Comparison of ENCODE assay signal across 28 cellular contexts in the genomic region with DNA sequence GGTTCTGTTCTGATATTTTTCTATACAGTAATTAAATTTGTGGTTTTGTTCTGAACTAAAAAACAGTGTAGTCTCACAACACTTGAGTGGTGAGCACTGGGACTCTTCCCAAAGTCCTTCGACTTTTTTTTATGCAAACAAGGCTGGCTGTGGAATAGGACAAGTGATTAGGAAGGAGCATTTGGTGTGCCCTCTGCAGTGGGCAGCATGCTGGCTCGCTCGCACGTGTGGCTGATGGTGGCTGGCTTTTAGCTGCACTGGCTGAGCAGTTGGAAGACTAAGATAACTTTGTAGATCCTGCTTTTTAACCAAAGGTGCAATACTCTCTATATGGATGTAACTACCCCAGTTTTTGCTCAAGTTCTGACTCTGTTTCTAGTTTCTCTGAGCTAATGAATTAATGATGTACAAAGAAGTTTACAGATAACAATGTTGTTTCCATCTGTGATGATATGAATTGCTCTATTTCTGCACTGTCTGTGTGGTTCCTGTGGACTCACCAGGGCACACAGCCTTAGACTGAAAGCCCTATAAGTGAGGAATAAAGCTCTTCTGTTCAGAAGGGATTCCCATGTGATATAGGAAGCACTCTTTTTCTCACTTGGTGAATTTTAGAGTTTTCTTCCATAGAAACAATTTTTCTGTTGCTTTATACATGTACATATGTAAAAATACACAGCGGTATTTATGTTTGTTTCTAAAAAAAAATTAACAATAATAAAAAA.
A peak's percentile ranks its signal among the peaks of the same experiment; 100 is the strongest.
DNase-seq lines count a peak whose midpoint lies in the region; ATAC-seq, FAIRE-seq and TF ChIP-seq lines count a peak whose summit lies in the region.
"Had no signal": no experiment of that assay in that cellular context is flagged by ENCODE, and none has a peak within 500 bp of the region (broad histone marks: within the 10 kb centered on the region; RNA-seq: fewer than 3 reads in every experiment).

No MANE protein-coding gene starts in this region.

- H3K9ac ChIP-seq in neural progenitor cell, result no peak overlapping the region

- no peak for DNase-seq in GM23338 (ENCODE audit: low spot score)
- DNase-seq in hepatocyte (ENCODE audit: low spot score), result no peak
- peak; percentile 48 for DNase-seq in neural progenitor cell (ENCODE audit: low spot score)
- DNase-seq in GDM1 (lab: John Stamatoyannopoulos, UW), result no peak
- no peak for DNase-seq in CD8-positive, alpha-beta memory T cell
- DNase-seq in frontal cortex (ENCODE audit: low spot score in 2 of 2), result no peak
- DNase-seq: activated CD4-positive, CD25-positive, alpha-beta regulatory T cell treated with anti-CD3 and anti-CD28 coated beads, Interleukin-2, amount 50 U/mL, for 72 hours; activated CD8-positive, alpha-beta T cell treated with anti-CD3 and anti-CD28 coated beads, Interleukin-2, amount 10 ng/mL, durations not matched to agents 7 days and 5 days; activated effector memory CD4-positive, alpha-beta T cell treated with Interleukin-2 at 50 U/mL for 16 hours; activated naive CD8-positive, alpha-beta T cell treated with anti-CD3 and anti-CD28 coated beads for 36 hours; activated T-cell treated with anti-CD3 and anti-CD28 coated beads for 4 hours; erythroblast; islet precursor cell; NCI-H1436; NCI-H510A treated with DMSO at 0.1 percent for 48 hours; NK-92 treated with Interleukin-12 subunit alpha and Interleukin-12 subunit beta, amount 100 ng/mL, for 24 hours; ovary; spleen; stimulated activated CD4-positive, alpha-beta T cell treated with anti-CD3 and anti-CD28 coated beads, Interleukin-2, amount 100 ng/mL, for 48 hours; T-helper 1 cell had no signal

- ATAC-seq in GM23338 (no peak), GM19395 (IDR thresholded peaks at IDR 0.05; ENCODE audit: unreplicated experiment) (no peak)
- ATAC-seq: activated CD8-positive, alpha-beta T cell treated with anti-CD3 and anti-CD28 coated beads, Interleukin-2, amount 10 ng/mL, durations not matched to agents 7 days and 5 days; Panc1; stimulated activated memory B cell treated with anti-CD40 and anti-IgM and Interleukin-4, amounts not matched to agents 10 μg/mL and 1 μg/mL and 100 μg/mL, for 72 hours had no signal

- H3K27ac ChIP-seq in GM23338 (ENCODE audit: low read depth) (peak overlapping the region; percentile 96), VCaP (peak overlapping the region; percentile 83), hepatocyte (peak overlapping the region; percentile 48), neural progenitor cell (peak overlapping the region; percentile 97)
- no peak overlapping the region for H3K27ac ChIP-seq in CD8-positive, alpha-beta memory T cell (ENCODE audit: low read depth, low read length)
- H3K27ac ChIP-seq: C4-2B, ovary, spleen, suprapubic skin had no signal

- WGBS in hepatocyte (ENCODE audit: low lambda C conversion rate, missing lambda C conversion rate), result 77% methylated on average over 5 of the region's 5 CpGs

- H3K36me3 ChIP-seq in GM23338 (ENCODE audit: insufficient read depth), result no peaks in the 10 kb centered on the region
- H3K36me3 ChIP-seq in hepatocyte (replicated peaks; ENCODE audit: insufficient read depth, low read depth), result no peaks in the 10 kb centered on the region
- H3K36me3 ChIP-seq in neural progenitor cell, result no peaks in the 10 kb centered on the region
- no peaks in the 10 kb centered on the region for H3K36me3 ChIP-seq in CD8-positive, alpha-beta memory T cell (ENCODE audit: insufficient read depth, low read length)
- H3K36me3 ChIP-seq: ovary, spleen, suprapubic skin had no signal

- CTCF ChIA-PET in CD8-positive, alpha-beta memory T cell (lab: Charles Lee), result interaction anchor here (0.7 kb wide), 1 partner anchor 10 kb away, joined by 3 read pairs; no protein-coding TSS in a partner anchor

- POLR2A ChIA-PET in CD8-positive, alpha-beta memory T cell (lab: Charles Lee), result interaction anchor here (0.5 to 0.7 kb wide), 2 partner anchors 14 to 1099 kb away, joined by 3 read pairs; no protein-coding TSS in a partner anchor

- H4K20me1 ChIP-seq in GM23338 (replicated peaks; ENCODE audit: insufficient read depth) (no peaks in the 10 kb centered on the region), hepatocyte (ENCODE audit: insufficient read depth, poor library complexity, severe bottlenecking) (no peaks in the 10 kb centered on the region), neural progenitor cell (ENCODE audit: low read depth) (peaks cover 12% of the 10 kb centered on the region)

- H3K4me3 ChIP-seq in GM23338 (0 out of 2 replicates have a peak overlapping the region, but pooled peaks have one; percentile 6), hepatocyte (no peak overlapping the region), neural progenitor cell (peak overlapping the region; percentile 34)
- H3K4me3 ChIP-seq in CD8-positive, alpha-beta memory T cell (ENCODE audit: low read length), result no peak overlapping the region
- H3K4me3 ChIP-seq: lung, ovary, spleen, suprapubic skin had no signal

- H3K4me3 Mint-ChIP-seq in GM23338 (peak overlapping the region; percentile 41), neural progenitor cell (peak overlapping the region; percentile 71)
- no peak overlapping the region for H3K4me3 Mint-ChIP-seq in CD8-positive, alpha-beta memory T cell
- H3K4me3 Mint-ChIP-seq: activated CD8-positive, alpha-beta T cell treated with anti-CD3 and anti-CD28 coated beads, Interleukin-2, amount 10 ng/mL, durations not matched to agents 7 days and 5 days; activated naive CD8-positive, alpha-beta T cell treated with anti-CD3 and anti-CD28 coated beads for 36 hours; central memory CD8-positive, alpha-beta T cell; stimulated activated memory B cell treated with anti-CD40 and anti-IgM and Interleukin-4, amounts not matched to agents 10 μg/mL and 1 μg/mL and 100 μg/mL, for 72 hours had no signal

- FAIRE-seq in frontal cortex (lab: Jason Lieb, UNC), result no peak

- no peaks in the 10 kb centered on the region for H3K27me3 ChIP-seq in GM23338 (ENCODE audit: insufficient read depth)
- H3K27me3 ChIP-seq in hepatocyte, result no peaks in the 10 kb centered on the region
- H3K27me3 ChIP-seq in neural progenitor cell, result no peaks in the 10 kb centered on the region
- peaks cover 4% of the 10 kb centered on the region for H3K27me3 ChIP-seq in CD8-positive, alpha-beta memory T cell (ENCODE audit: insufficient read depth, low read length, poor library complexity, severe bottlenecking)
- H3K27me3 ChIP-seq: ovary, suprapubic skin had no signal

- H3K9me3 ChIP-seq in hepatocyte (ENCODE audit: low read depth) (no peaks in the 10 kb centered on the region), neural progenitor cell (ENCODE audit: low read depth) (no peaks in the 10 kb centered on the region)
- no peaks in the 10 kb centered on the region for H3K9me3 ChIP-seq in CD8-positive, alpha-beta memory T cell (ENCODE audit: low read length)
- H3K9me3 ChIP-seq: ovary, spleen, suprapubic skin had no signal

- H3K9me2 ChIP-seq in GM23338 (ENCODE audit: insufficient read depth), result no peaks in the 10 kb centered on the region
- H3K9me2 ChIP-seq in hepatocyte (replicated peaks; ENCODE audit: insufficient read depth), result no peaks in the 10 kb centered on the region

- H3K79me2 ChIP-seq in GM23338 (replicated peaks; ENCODE audit: insufficient read depth) (0 out of 2 replicates have a peak, but pooled peaks cover 11% of the 10 kb centered on the region), hepatocyte (peaks cover 62% of the 10 kb centered on the region), neural progenitor cell (ENCODE audit: low read depth) (peaks cover 74% of the 10 kb centered on the region)

- H3K4me2 ChIP-seq in GM23338 (peak overlapping the region; percentile 10), hepatocyte (no peak overlapping the region), neural progenitor cell (peak overlapping the region; percentile 74)

- H3F3A ChIP-seq in GM23338 (replicated peaks; ENCODE audit: low read depth), result 0 out of 2 replicates have a peak, but pooled peaks cover 5% of the 10 kb centered on the region
- H3F3A ChIP-seq in neural progenitor cell (ENCODE audit: low read depth), result peaks cover 48% of the 10 kb centered on the region

- H3K36me3 Mint-ChIP-seq in GM23338 (ENCODE audit: low read depth), result peaks cover 6% of the 10 kb centered on the region; the same call in 1 of the 3 replicates
- H3K36me3 Mint-ChIP-seq in neural progenitor cell, result peaks cover 6% of the 10 kb centered on the region
- H3K36me3 Mint-ChIP-seq in CD8-positive, alpha-beta memory T cell, result no peaks in the 10 kb centered on the region
- H3K36me3 Mint-ChIP-seq: activated naive CD8-positive, alpha-beta T cell treated with anti-CD3 and anti-CD28 coated beads for 36 hours; stimulated activated memory B cell treated with anti-CD40 and anti-IgM and Interleukin-4, amounts not matched to agents 10 μg/mL and 1 μg/mL and 100 μg/mL, for 72 hours had no signal

- H3K27me3 Mint-ChIP-seq in GM23338 (ENCODE audit: insufficient read depth, low read depth, poor library complexity), result peaks cover 8% of the 10 kb centered on the region
- peaks cover 5% of the 10 kb centered on the region for H3K27me3 Mint-ChIP-seq in neural progenitor cell (ENCODE audit: insufficient read depth, low read depth)
- peaks cover 34 to 64% of the 10 kb centered on the region in 2 donors for H3K27me3 Mint-ChIP-seq in CD8-positive, alpha-beta memory T cell

- peaks cover 67% of the 10 kb centered on the region for H3K4me1 Mint-ChIP-seq in GM23338
- peaks cover 80% of the 10 kb centered on the region for H3K4me1 Mint-ChIP-seq in neural progenitor cell
- peaks cover 6 to 10% (median 8%) of the 10 kb centered on the region in 3 donors for H3K4me1 Mint-ChIP-seq in CD8-positive, alpha-beta memory T cell

- H3K4me1 ChIP-seq in GM23338 (ENCODE audit: insufficient read depth) (peaks cover 35% of the 10 kb centered on the region), hepatocyte (ENCODE audit: insufficient read depth) (peaks cover 36% of the 10 kb centered on the region), neural progenitor cell (peaks cover 69% of the 10 kb centered on the region)
- H3K4me1 ChIP-seq in CD8-positive, alpha-beta memory T cell (ENCODE audit: insufficient read depth, low read length), result no peaks in the 10 kb centered on the region

- TF ChIP-seq CTCF in GM23338 (conservative IDR thresholded peaks at IDR 0.05; ENCODE audit: low read depth in 2 of 2), result no peak
- TF ChIP-seq CTCF in VCaP (conservative IDR thresholded peaks at IDR 0.05), result no peak
- no peak for TF ChIP-seq CTCF in hepatocyte (IDR thresholded peaks at IDR 0.05; ENCODE audit: poor library complexity)
- no peak for TF ChIP-seq CTCF in neural progenitor cell (IDR thresholded peaks at IDR 0.05)

- H2AFZ ChIP-seq in GM23338 (no peak overlapping the region), hepatocyte (no peak overlapping the region), neural progenitor cell (replicated peaks) (no peak overlapping the region)

- no peaks in the 10 kb centered on the region; the same call in 2 of the 3 replicates for H3K9me3 Mint-ChIP-seq in GM23338
- no peaks in the 10 kb centered on the region for H3K9me3 Mint-ChIP-seq in neural progenitor cell
- H3K9me3 Mint-ChIP-seq in CD8-positive, alpha-beta memory T cell, result no peaks in the 10 kb centered on the region
- H3K9me3 Mint-ChIP-seq: activated naive CD8-positive, alpha-beta T cell treated with anti-CD3 and anti-CD28 coated beads for 36 hours; central memory CD8-positive, alpha-beta T cell had no signal

- H3K27ac Mint-ChIP-seq in GM23338, result peak overlapping the region; percentile 99
- H3K27ac Mint-ChIP-seq in neural progenitor cell, result peak overlapping the region; percentile 97
- no peak overlapping the region for H3K27ac Mint-ChIP-seq in CD8-positive, alpha-beta memory T cell
- H3K27ac Mint-ChIP-seq: activated CD8-positive, alpha-beta T cell treated with anti-CD3 and anti-CD28 coated beads, Interleukin-2, amount 10 ng/mL, durations not matched to agents 7 days and 5 days; activated naive CD8-positive, alpha-beta T cell treated with anti-CD3 and anti-CD28 coated beads for 36 hours; stimulated activated memory B cell treated with anti-CD40 and anti-IgM and Interleukin-4, amounts not matched to agents 10 μg/mL and 1 μg/mL and 100 μg/mL, for 72 hours had no signal

Comparison
In these comparisons a context has a peak if more than half of its experiments do, and no peak if none do; other contexts are left out.
1. H3K4me3 ChIP-seq: peak in GM23338 (single experiment) and neural progenitor cell (single experiment); none in hepatocyte (single experiment) and CD8-positive, alpha-beta memory T cell (single experiment).
2. H3K27ac Mint-ChIP-seq: peak in GM23338 (single experiment) and neural progenitor cell (single experiment); none in CD8-positive, alpha-beta memory T cell (0 of 8).
3. H3K4me3 Mint-ChIP-seq: peak in GM23338 (single experiment) and neural progenitor cell (single experiment); none in CD8-positive, alpha-beta memory T cell (0 of 7).